22 cellular contexts compared by ENCODE assay signal in genomic region chrX:40049084-40049641, GRCh38. TPM values are rescaled to one million over a fixed set of nuclear protein-coding genes. Genes with fewer than 3 reads are reported as not detected.
A peak's percentile ranks its signal among the peaks of the same experiment; 100 is the strongest.
DNase-seq lines count a peak whose midpoint lies in the region; ATAC-seq, FAIRE-seq and TF ChIP-seq lines count a peak whose summit lies in the region.
"Had no signal": no experiment of that assay in that cellular context is flagged by ENCODE, and none has a peak within 500 bp of the region (broad histone marks: within the 10 kb centered on the region; RNA-seq: fewer than 3 reads in every experiment).

No MANE protein-coding gene starts in this region.

- TSS peak; percentile 54 for BruUV-seq in GM12878 (replicated peaks; lab: Mats Ljungman, UMichigan)

- FAIRE-seq in GM12878 (lab: Jason Lieb, UNC), result no peak
- FAIRE-seq: H54 had no signal

- H2AFZ ChIP-seq in GM12878 (ENCODE audit: control insufficient read depth, low read depth, low read length), result no peak overlapping the region

- no peak for TF ChIP-seq RAD21 in GM12878 (IDR thresholded peaks at IDR 0.05; ENCODE audit: insufficient read depth, low read depth, low read length)

- H3K27ac ChIP-seq in 22Rv1 (peak overlapping the region; percentile 3; the same call in 1 of the 2 replicates), GM12878 (ENCODE audit: control insufficient read depth, insufficient read depth) (no peak overlapping the region), Peyer's patch (no peak overlapping the region), psoas muscle (no peak overlapping the region)

- H3K9ac ChIP-seq in GM12878 (ENCODE audit: control insufficient read depth, insufficient read depth, low read length), result no peak overlapping the region
- H3K9ac ChIP-seq: SK-N-SH had no signal

- TF ChIP-seq CTCF in 22Rv1 (IDR thresholded peaks at IDR 0.05) (no peak), GM12878 (IDR thresholded peaks at IDR 0.05 in 2 of 3, conservative IDR thresholded peaks at IDR 0.05 in 1 of 3; ENCODE audit: control insufficient read depth in 2 of 3, extremely low read depth in 1 of 3, insufficient read depth in 1 of 3, low read depth in 3 of 3, low read length in 3 of 3) (no peak), Peyer's patch (IDR thresholded peaks at IDR 0.05) (no peak), psoas muscle (IDR thresholded peaks at IDR 0.05) (no peak)

- peaks cover 11% of the 10 kb centered on the region; the same call in 1 of the 3 replicates for H3K9me3 ChIP-seq in GM12878 (replicated peaks; ENCODE audit: control insufficient read depth, insufficient read depth, low read length)
- peaks cover 0 to 13% (median 4%) of the 10 kb centered on the region in 4 donors for H3K9me3 ChIP-seq in Peyer's patch
- H3K9me3 ChIP-seq in psoas muscle, result peaks cover 33% of the 10 kb centered on the region
- H3K9me3 ChIP-seq: BE2C, SK-N-SH had no signal

- TF ChIP-seq POLR2A in GM12878 (IDR thresholded peaks at IDR 0.05; ENCODE audit: low read depth, low read length) (no peak), Peyer's patch (IDR thresholded peaks at IDR 0.05) (no peak)

- H3K79me2 ChIP-seq in GM12878 (ENCODE audit: control insufficient read depth, insufficient read depth, low read length), result no peaks in the 10 kb centered on the region

- ATAC-seq in GM12878 (no peak), psoas muscle (no peak)

- RAD21 ChIA-PET in GM12878 (lab: Charles Lee; ENCODE audit: unreplicated experiment), result no interaction called here

- H3K4me3 ChIP-seq in GM12878 (no peak overlapping the region), Peyer's patch (no peak overlapping the region), psoas muscle (no peak overlapping the region)

- H3K27me3 ChIP-seq in GM12878 (replicated peaks in 1 of 2; ENCODE audit: control insufficient read depth in 2 of 2, insufficient read depth in 2 of 2, low read length in 1 of 2), result no peaks in the 10 kb centered on the region
- no peaks in the 10 kb centered on the region for H3K27me3 ChIP-seq in Peyer's patch
- H3K27me3 ChIP-seq in psoas muscle (ENCODE audit: insufficient read depth in 3 of 3, low read length in 2 of 3), result no peaks in the 10 kb centered on the region
- H3K27me3 ChIP-seq: BE2C had no signal

- SMC1A ChIA-PET in GM12878 (lab: Charles Lee; ENCODE audit: uncharacterized antibody, unreplicated experiment), result no interaction called here

- no peaks in the 10 kb centered on the region for H3K4me1 ChIP-seq in GM12878 (ENCODE audit: control insufficient read depth, insufficient read depth, low read length)
- H3K4me1 ChIP-seq in Peyer's patch, result no peaks in the 10 kb centered on the region
- no peaks in the 10 kb centered on the region for H3K4me1 ChIP-seq in psoas muscle
- H3K4me1 ChIP-seq: BE2C had no signal

- intact Hi-C loops in GM12878 (cut with micrococcal nuclease; ENCODE audit: unreplicated experiment), result no loop called here
- intact Hi-C loops in psoas muscle (cut with DNase I), result no loop called here

- in situ Hi-C loops in GM12878 (cut with MboI), result no loop called here

- WGBS in GM12878 (ENCODE audit: insufficient coverage, insufficient replicate concordance, low lambda C conversion rate, missing lambda C conversion rate), result 58% methylated on average over 7 of the region's 7 CpGs
- WGBS in psoas muscle, 3 donors, result 89 to 98% (median 97%) methylated on average over 7 of the region's 7 CpGs

- POLR2A ChIA-PET in GM12878 (lab: Charles Lee), result interaction anchor here (0.5 kb wide), 1 partner anchor 532 kb away, joined by 4 read pairs; no protein-coding TSS in a partner anchor

- CTCF ChIA-PET in GM12878 (lab: Yijun Ruan, JAX), result no interaction called here

- peaks cover 2 to 6% of the 10 kb centered on the region in 2 experiments; a peak in 3 of 4 replicates for H3K36me3 ChIP-seq in GM12878 (ENCODE audit: control insufficient read depth in 2 of 2, insufficient read depth in 2 of 2, low read length in 1 of 2)
- H3K36me3 ChIP-seq in Peyer's patch, result peaks cover 0 to 51% (median 0%) of the 10 kb centered on the region in 3 donors
- peaks cover 3 to 56% of the 10 kb centered on the region in 2 donors for H3K36me3 ChIP-seq in psoas muscle (ENCODE audit: insufficient read depth in 1 of 2, low read depth in 1 of 2)

- no peaks in the 10 kb centered on the region for H4K20me1 ChIP-seq in GM12878 (ENCODE audit: control insufficient read depth, insufficient read depth)

- H3K4me2 ChIP-seq in GM12878 (ENCODE audit: control insufficient read depth, insufficient read depth), result no peak overlapping the region
- H3K4me2 ChIP-seq: SK-N-SH had no signal

- DNase-seq in DMS53 (lab: John Stamatoyannopoulos, UW) (peak; percentile 31), DMS53 treated with DMSO at 0.1 percent for 48 hours (lab: John Stamatoyannopoulos, UW; ENCODE audit: unreplicated experiment) (no peak), GM12878 (ENCODE audit: low read depth, low spot score) (no peak), mesenteric fat pad (ENCODE audit: low spot score) (peak; percentile 55), Peyer's patch (no peak), psoas muscle (no peak)
- DNase-seq: 8988T; ACHN; BE2C; Calu3; CD8-positive, alpha-beta memory T cell; KBM-7; MV-4-11; NCI-H1105; NCI-H1436 treated with DMSO at 0.1 percent for 48 hours; NCI-H187 treated with DMSO at 0.1 percent for 48 hours; NCI-H446; NCI-H524 treated with DMSO at 0.1 percent for 48 hours; NCI-H774; SK-N-SH had no signal

- TF ChIP-seq EP300 in GM12878 (IDR thresholded peaks at IDR 0.05; ENCODE audit: borderline replicate concordance in 1 of 2, control insufficient read depth in 1 of 2, low read depth in 2 of 2, low read length in 2 of 2), result no peak

TF ChIP-seq in GM12878, 131 proteins besides CTCF, POLR2A, EP300 and RAD21 (continues in another document):
- TF ChIP-seq RELB (IDR thresholded peaks at IDR 0.05; ENCODE audit: low read depth) (no peak), PRDM15 (CRISPR knock-in tag; IDR thresholded peaks at IDR 0.05) (no peak), HDAC2 (IDR thresholded peaks at IDR 0.05) (no peak)

RNA-seq across cellular contexts. Expression of gene BCOR, which starts 48.6 kb away (rescaled TPM):
- total RNA-seq in GM12878 (2013; cell fraction: nucleolus; rRNA removed), result 8.7 and 10.9 TPM in 2 replicates
- total RNA-seq in GM12878 (2014; rRNA removed) (9.9 and 12.8 TPM in 2 replicates), GM12878 (2014; rRNA removed; fragmentation: Illumina TruSeq; extraction: Trizol) (7.0 and 7.3 TPM in 2 replicates), GM12878 (2021) (16.4 and 17.5 TPM in 2 replicates), mesenteric fat pad (20.5 TPM), Peyer's patch (10 to 100 TPM; 19.8 to 32.2 (median 26.0) TPM), psoas muscle (10 to 100 TPM; 18.3 to 24.3 (median 19.6) TPM)
- polyA plus RNA-seq in GM12878 (2011; ENCODE audit: low read depth), result 9.8 TPM
- polyA plus RNA-seq in GM12878 (2011; rRNA removed) (7.5 and 8.0 TPM in 2 replicates), GM12878 (2014; fragmentation: Illumina TruSeq; extraction: Trizol) (14.6 and 14.8 TPM in 2 replicates), GM12878 (2014; fragmentation: Nextera tagmentation; extraction: Ambion mirVana) (1 to 10 TPM; 5.1 to 8.0 TPM), GM12878 (2014; rRNA removed) (9.6 and 10.0 TPM in 2 replicates), GM12878 (2016; fragmentation: Nextera tagmentation; extraction: Ambion mirVana) (10 to 100 TPM; 10.1 to 10.9 TPM), psoas muscle (10 to 100 TPM in 2 of 3 donors, 1 to 10 TPM in 1; 6.4 to 14.2 (median 10.1) TPM)
- 6.9 and 11.2 TPM in 2 replicates for polyA plus RNA-seq in GM12878 (2011; cell fraction: cytosol; rRNA removed)
- polyA plus RNA-seq in GM12878 (2011; cell fraction: nucleus; rRNA removed), result 22.9 and 32.6 TPM in 2 replicates
- polyA plus RNA-seq in GM12878 (2012), result 12.0 and 13.5 TPM in 2 replicates
- 8.6 and 10.0 TPM in 2 replicates for polyA minus RNA-seq in GM12878 (2011; rRNA and poly(A)+ RNA removed)
- polyA minus RNA-seq in GM12878 (2011; cell fraction: cytosol; rRNA and poly(A)+ RNA removed), result 8.4 and 9.4 TPM in 2 replicates
- 7.9 and 12.2 TPM in 2 replicates for polyA minus RNA-seq in GM12878 (2011; cell fraction: nucleus; rRNA and poly(A)+ RNA removed)

Comparison
In these comparisons a context has a peak if more than half of its experiments do, and no peak if none do; other contexts are left out.
1. DNase-seq: peak in DMS53 (single experiment) and mesenteric fat pad (single experiment); none in DMS53 treated with DMSO at 0.1 percent for 48 hours (single experiment), GM12878 (single experiment), Peyer's patch (0 of 3) and psoas muscle (0 of 2).